ENCODE assay signal across 11 cellular contexts in genomic region chr17:5785867-5786509, GRCh38.
DNase-seq lines count a peak whose midpoint lies in the region; ATAC-seq, FAIRE-seq and TF ChIP-seq lines count a peak whose summit lies in the region.
"Had no signal": no experiment of that assay in that cellular context is flagged by ENCODE, and none has a peak within 500 bp of the region (broad histone marks: within the 10 kb centered on the region; RNA-seq: fewer than 3 reads in every experiment).

No MANE protein-coding gene starts in this region.

- FAIRE-seq in GM19239 (lab: Jason Lieb, UNC) = peak; percentile 26
- no peak for FAIRE-seq in small intestine (lab: Jason Lieb, UNC)
- FAIRE-seq: pancreas had no signal

- H3K4me1 ChIP-seq in small intestine (ENCODE audit: control insufficient read depth in 2 of 2, insufficient read depth in 1 of 2, low read depth in 1 of 2, low read length in 1 of 2) = no peaks in the 10 kb centered on the region
- H3K4me1 ChIP-seq: esophagus muscularis mucosa, pancreas had no signal

- WGBS in small intestine, 3 donors = 69 to 73% (median 69%) methylated on average over 11 of the region's 11 CpGs

- H3K9me3 ChIP-seq in small intestine (ENCODE audit: control insufficient read depth, low read depth) = no peaks in the 10 kb centered on the region
- H3K9me3 ChIP-seq: pancreas had no signal

- H3K4me3 ChIP-seq in epithelial cell of esophagus (ENCODE audit: low read length) (no peak overlapping the region), small intestine (ENCODE audit: low read depth in 1 of 2, low read length in 2 of 2) (no peak overlapping the region)
- H3K4me3 ChIP-seq: esophagus muscularis mucosa, pancreas had no signal

- peaks cover 0 to 5% of the 10 kb centered on the region in 2 donors for H3K27me3 ChIP-seq in small intestine (ENCODE audit: control insufficient read depth in 2 of 2, insufficient read depth in 2 of 2, low read length in 2 of 2)
- H3K27me3 ChIP-seq: pancreas had no signal

- DNase-seq in ACHN (peak; percentile 64), GM19239 (ENCODE audit: insufficient read length, low spot score) (peak; percentile 40), epithelial cell of esophagus (ENCODE audit: low read depth) (peak; percentile 33), small intestine (no peak), NCI-H2107 treated with DMSO at 0.1 percent for 48 hours (lab: John Stamatoyannopoulos, UW; ENCODE audit: unreplicated experiment) (no peak), erythroblast (lab: John Stamatoyannopoulos, UW) (no peak)
- DNase-seq: CD4-positive, alpha-beta memory T cell; pancreas had no signal

- no peak for TF ChIP-seq POLR2A in erythroblast (IDR thresholded peaks at IDR 0.05; ENCODE audit: low read length)

- H3K36me3 ChIP-seq in small intestine (ENCODE audit: control insufficient read depth in 2 of 2, insufficient read depth in 2 of 2, low read length in 2 of 2) = no peaks in the 10 kb centered on the region
- H3K36me3 ChIP-seq: esophagus muscularis mucosa, pancreas had no signal

- peak; percentile 87 for ATAC-seq in HG03342 (IDR thresholded peaks at IDR 0.05; ENCODE audit: unreplicated experiment)
- no peak for ATAC-seq in HG03280 (IDR thresholded peaks at IDR 0.05; ENCODE audit: unreplicated experiment)

- no peak for TF ChIP-seq CTCF in epithelial cell of esophagus (IDR thresholded peaks at IDR 0.05; ENCODE audit: insufficient read depth, low read depth, low read length, missing control alignments)

- H3K27ac ChIP-seq in small intestine (ENCODE audit: low read depth in 1 of 2, low read length in 1 of 2) = no peak overlapping the region
- H3K27ac ChIP-seq: esophagus muscularis mucosa, pancreas had no signal

- in situ Hi-C loops in ACHN (cut with HindIII; ENCODE audit: low pct_ligation_motif_present, low pct_unique_long_range_greater_than_20kb, low sequenced_read_pairs) = no loop called here

Comparison
In these comparisons a context has a peak if more than half of its experiments do, and no peak if none do; other contexts are left out.
1. DNase-seq: peak in ACHN (single experiment), GM19239 (single experiment) and epithelial cell of esophagus (single experiment); none in small intestine (single experiment), NCI-H2107 treated with DMSO at 0.1 percent for 48 hours (single experiment) and erythroblast (0 of 2).